In genomic region chr1:159827102-159827490, GRCh38 we compare ENCODE assay signal across 1 cellular context.
TF ChIP-seq lines count a peak whose summit lies in the region.

No MANE protein-coding gene starts in this region.

TF ChIP-seq in SK-N-SH treated with all-trans-retinoic acid at 6 μM for 48 hours, 23 proteins besides CTCF, POLR2A, EP300 and RAD21:
- TF ChIP-seq PATZ1 (CRISPR knock-in tag; IDR thresholded peaks at IDR 0.05; ENCODE audit: borderline replicate concordance), result no peak
- TF ChIP-seq PPARA (CRISPR knock-in tag; IDR thresholded peaks at IDR 0.05; ENCODE audit: borderline replicate concordance), result no peak
- TF ChIP-seq CREB5 (CRISPR knock-in tag; IDR thresholded peaks at IDR 0.05; ENCODE audit: low read depth), result no peak
- TF ChIP-seq ESRRG (CRISPR knock-in tag; IDR thresholded peaks at IDR 0.05), result no peak
- no peak for TF ChIP-seq ZFP3 (CRISPR knock-in tag; IDR thresholded peaks at IDR 0.05)
- no peak for TF ChIP-seq TOX (CRISPR knock-in tag; IDR thresholded peaks at IDR 0.05; ENCODE audit: borderline replicate concordance)
- TF ChIP-seq ZFP30 (CRISPR knock-in tag; IDR thresholded peaks at IDR 0.05), result no peak
- TF ChIP-seq, protein P1, sequence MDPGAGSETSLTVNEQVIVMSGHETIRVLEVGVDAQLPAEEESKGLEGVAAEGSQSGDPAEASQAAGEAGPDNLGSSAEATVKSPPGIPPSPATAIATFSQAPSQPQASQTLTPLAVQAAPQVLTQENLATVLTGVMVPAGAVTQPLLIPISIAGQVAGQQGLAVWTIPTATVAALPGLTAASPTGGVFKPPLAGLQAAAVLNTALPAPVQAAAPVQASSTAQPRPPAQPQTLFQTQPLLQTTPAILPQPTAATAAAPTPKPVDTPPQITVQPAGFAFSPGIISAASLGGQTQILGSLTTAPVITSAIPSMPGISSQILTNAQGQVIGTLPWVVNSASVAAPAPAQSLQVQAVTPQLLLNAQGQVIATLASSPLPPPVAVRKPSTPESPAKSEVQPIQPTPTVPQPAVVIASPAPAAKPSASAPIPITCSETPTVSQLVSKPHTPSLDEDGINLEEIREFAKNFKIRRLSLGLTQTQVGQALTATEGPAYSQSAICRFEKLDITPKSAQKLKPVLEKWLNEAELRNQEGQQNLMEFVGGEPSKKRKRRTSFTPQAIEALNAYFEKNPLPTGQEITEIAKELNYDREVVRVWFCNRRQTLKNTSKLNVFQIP (CRISPR knock-in tag; IDR thresholded peaks at IDR 0.05; ENCODE audit: borderline replicate concordance, low read depth), result no peak
- TF ChIP-seq ISL1 (CRISPR knock-in tag; IDR thresholded peaks at IDR 0.05), result no peak
- no peak for TF ChIP-seq TCF4 (CRISPR knock-in tag; IDR thresholded peaks at IDR 0.05; ENCODE audit: borderline replicate concordance)
- no peak for TF ChIP-seq ZC3H10 (CRISPR knock-in tag; IDR thresholded peaks at IDR 0.05)
- no peak for TF ChIP-seq OSR1 (CRISPR knock-in tag; IDR thresholded peaks at IDR 0.05)
- TF ChIP-seq CSDC2 (CRISPR knock-in tag; IDR thresholded peaks at IDR 0.05), result no peak
- no peak for TF ChIP-seq ZNF565 (CRISPR knock-in tag; conservative IDR thresholded peaks at IDR 0.05; ENCODE audit: low read depth)
- TF ChIP-seq GLIS3 (CRISPR knock-in tag; IDR thresholded peaks at IDR 0.05), result no peak
- no peak for TF ChIP-seq CSRNP3 (CRISPR knock-in tag; IDR thresholded peaks at IDR 0.05)
- no peak for TF ChIP-seq ZNF8 (CRISPR knock-in tag; IDR thresholded peaks at IDR 0.05)
- no peak for TF ChIP-seq ARNTL (CRISPR knock-in tag; IDR thresholded peaks at IDR 0.05; ENCODE audit: borderline replicate concordance, low read depth)
